In genomic region chr20:38113401-38114325, GRCh38 we compare ENCODE assay signal across 1 cellular context.
A peak's percentile ranks its signal among the peaks of the same experiment; 100 is the strongest.
TF ChIP-seq lines count a peak whose summit lies in the region.

No MANE protein-coding gene starts in this region.

TF ChIP-seq in HEK293, 187 proteins besides CTCF, POLR2A, EP300 and RAD21 (continued from another document):
- TF ChIP-seq ZNF280D (tag by site-specific recombination; IDR thresholded peaks at IDR 0.05), result no peak
- 0 out of 2 replicates have a peak, but pooled peaks have one; percentile 13 for TF ChIP-seq GLIS1 (tag by site-specific recombination; IDR thresholded peaks at IDR 0.05)
- no peak for TF ChIP-seq ZNF560 (tag by site-specific recombination; IDR thresholded peaks at IDR 0.05; ENCODE audit: borderline replicate concordance)
- TF ChIP-seq ZNF521 (tag by site-specific recombination; IDR thresholded peaks at IDR 0.05), result no peak
- no peak for TF ChIP-seq ZFHX2 (tag by site-specific recombination; conservative IDR thresholded peaks at IDR 0.05)
- TF ChIP-seq ZNF596 (tag by site-specific recombination; IDR thresholded peaks at IDR 0.05), result no peak
TF ChIP-seq in HEK293: peak in this region for 3.
